Comparison of ENCODE assay signal across 8 cellular contexts in genomic region chr5:132866342-132867045, GRCh38. TPM values are rescaled to one million over a fixed set of nuclear protein-coding genes. Genes with fewer than 3 reads are reported as not detected.
DNase-seq lines count a peak whose midpoint lies in the region; ATAC-seq and TF ChIP-seq lines count a peak whose summit lies in the region.

GDF9 (minus strand) TSS chr5:132866469; CDS start chr5:132864533, 1,936 bp downstream.
UQCRQ (plus strand) TSS chr5:132866642; CDS start chr5:132866882, 240 bp downstream.

- 0 to 1% (median 0%) methylated on average over 7 to 55 of the region's 55 CpGs for WGBS in adrenal gland, 4 donors
- WGBS in heart left ventricle, 4 donors = 0 to 1% (median 0%) methylated on average over 34 to 55 of the region's 55 CpGs
- WGBS in upper lobe of left lung, 2 donors = 0 to 1% methylated on average over 34 to 39 of the region's 55 CpGs

- TF ChIP-seq POLR2A in adrenal gland (IDR thresholded peaks at IDR 0.05) = peak; percentile 74 to 96
- TF ChIP-seq POLR2A in heart left ventricle (IDR thresholded peaks at IDR 0.05) = peak; percentile 38 to 89
- peak; percentile 72 to 94 (median 85) for TF ChIP-seq POLR2A in upper lobe of left lung (IDR thresholded peaks at IDR 0.05)

- peak in 1 of 4 donors; percentile 83 for TF ChIP-seq EP300 in upper lobe of left lung (IDR thresholded peaks at IDR 0.05)

- no peak for TF ChIP-seq CTCF in GM12875 (IDR thresholded peaks at IDR 0.05; ENCODE audit: borderline replicate concordance, insufficient read depth, low read depth, low read length)
- peak in 1 of 6 experiments; percentile 16 for TF ChIP-seq CTCF in adrenal gland (IDR thresholded peaks at IDR 0.05)
- TF ChIP-seq CTCF in heart left ventricle (IDR thresholded peaks at IDR 0.05) = peak in 8 of 12 donors; percentile 13 to 55 (median 32)
- peak in 5 of 6 experiments; percentile 13 to 48 (median 26) for TF ChIP-seq CTCF in upper lobe of left lung (IDR thresholded peaks at IDR 0.05)

- intact Hi-C loops in adrenal gland (cut with DNase I) (loop anchor here in 1 of 2 donors (5.0 kb wide), 1 partner anchor 34 kb away; the partner anchor contains the start of gene SHROOM1), heart left ventricle (cut with DNase I) (loop anchor here in 7 of 10 donors (1.0 to 10.0 kb wide), 6 partner anchors 34 to 188 kb away; partner anchors contain the start of genes SHROOM1 (in 6 of the 7), HSPA4 (in 1 of the 7) and SEPTIN8 (in 1 of the 7))

- H3K9me3 ChIP-seq in adrenal gland (replicated peaks in 1 of 3) = no peaks in the 10 kb centered on the region
- H3K9me3 ChIP-seq in heart left ventricle = no peaks in the 10 kb centered on the region
- no peaks in the 10 kb centered on the region for H3K9me3 ChIP-seq in upper lobe of left lung

- ATAC-seq in HG02798 (IDR thresholded peaks at IDR 0.05; ENCODE audit: poor library complexity, unreplicated experiment) (peak; percentile 99), heart left ventricle (peak; percentile 99 to 100 (median 99)), upper lobe of left lung (ENCODE audit: low FRiP score in 2 of 2) (peak; percentile 99)

- H3K4me3 ChIP-seq in GM12875 (ENCODE audit: low read depth, low read length) (peak within 1 kb of the TSS; percentile 85), adrenal gland (peak within 1 kb of the TSS; percentile 17 to 85 (median 73)), heart left ventricle (peak within 1 kb of the TSS; percentile 67 to 95 (median 86)), upper lobe of left lung (peak within 1 kb of the TSS; percentile 65 to 85 (median 72))

- H3K27me3 ChIP-seq in adrenal gland (no peaks in the 10 kb centered on the region), heart left ventricle (no peaks in the 10 kb centered on the region), upper lobe of left lung (no peaks in the 10 kb centered on the region)

- H3K4me1 ChIP-seq in adrenal gland (replicated peaks in 1 of 2) (peaks cover 11 to 17% of the 10 kb centered on the region in 2 donors), heart left ventricle (peaks cover 0 to 29% (median 17%) of the 10 kb centered on the region in 12 donors), upper lobe of left lung (peaks cover 8 to 16% (median 14%) of the 10 kb centered on the region in 4 donors)

- peak within 1 kb of the TSS; percentile 88 to 97 (median 96) for H3K27ac ChIP-seq in adrenal gland
- H3K27ac ChIP-seq in heart left ventricle = peak within 1 kb of the TSS; percentile 90 to 97 (median 94)
- H3K27ac ChIP-seq in upper lobe of left lung = peak within 1 kb of the TSS; percentile 88 to 94 (median 93)

- H3K36me3 ChIP-seq in adrenal gland (replicated peaks in 1 of 2) = peaks cover 0 to 24% of the 10 kb centered on the region in 2 donors
- H3K36me3 ChIP-seq in heart left ventricle = peaks cover 0 to 41% (median 35%) of the 10 kb centered on the region in 9 donors
- peaks cover 6 to 37% (median 17%) of the 10 kb centered on the region in 4 donors for H3K36me3 ChIP-seq in upper lobe of left lung

- DNase-seq in NCI-H1417 treated with DMSO at 0.1 percent for 48 hours (lab: John Stamatoyannopoulos, UW) (peak; percentile 86), SW480 (ENCODE audit: low spot score) (peak; percentile 100), adrenal gland (peak; percentile 95 to 99 (median 98)), heart left ventricle (peak; percentile 95 to 98 (median 97)), pons (ENCODE audit: low spot score) (peak; percentile 100), upper lobe of left lung (peak; percentile 95 to 98)

RNA-seq across cellular contexts. Expression of gene GDF9, which starts in this region (rescaled TPM):
- 1 to 10 TPM in 2 of 8 donors, under 1 TPM in 6; 0.41 to 1.4 (median 0.62) TPM for total RNA-seq in adrenal gland
- 1 to 10 TPM in 2 of 3 donors, under 1 TPM in 1; 0.88 to 1.0 (median 1.0) TPM for polyA plus RNA-seq in adrenal gland
- under 1 TPM in 8 of 9 donors, not detected in 1; 0.25 to 1.00 (median 0.51) TPM for total RNA-seq in heart left ventricle
- under 1 TPM; 0.10 to 0.27 TPM for polyA plus RNA-seq in heart left ventricle
- total RNA-seq in upper lobe of left lung = 1 to 10 TPM in 2 of 6 donors, under 1 TPM in 2, not detected in 2; 0.23 to 1.1 (median 0.66) TPM

RNA-seq across cellular contexts. Expression of gene UQCRQ, which starts in this region (rescaled TPM):
- total RNA-seq in adrenal gland = 100 to 1,000 TPM; 141 to 801 (median 429) TPM
- polyA plus RNA-seq in adrenal gland = 100 to 1,000 TPM; 263 to 729 (median 538) TPM
- total RNA-seq in heart left ventricle = 1,000 to 10,000 TPM in 6 of 9 donors, 100 to 1,000 TPM in 3; 539 to 2,034 (median 1,454) TPM
- polyA plus RNA-seq in heart left ventricle = 1,000 to 10,000 TPM in 1 of 2 donors, 100 to 1,000 TPM in 1; 656 to 2,165 TPM
- 100 to 1,000 TPM in 3 of 6 donors, 10 to 100 TPM in 3; 44.6 to 327 (median 103) TPM for total RNA-seq in upper lobe of left lung

Comparison
In these comparisons a context has a peak if more than half of its experiments do, and no peak if none do; other contexts are left out.
1. Peak in every context shown above with its lines: DNase-seq, ATAC-seq, H3K4me3 ChIP-seq and H3K27ac ChIP-seq.